36 cellular contexts compared by ENCODE assay signal in genomic region chr4:109216085-109216696, GRCh38.
"Had no signal": no experiment of that assay in that cellular context is flagged by ENCODE, and none has a peak within 500 bp of the region (broad histone marks: within the 10 kb centered on the region; RNA-seq: fewer than 3 reads in every experiment).

No MANE protein-coding gene starts in this region.

- H3K27ac Mint-ChIP-seq: activated CD4-positive, alpha-beta memory T cell treated with anti-CD3 and anti-CD28 coated beads for 36 hours; activated CD4-positive, alpha-beta T cell treated with anti-CD3 and anti-CD28 coated beads for 36 hours; activated CD4-positive, alpha-beta T cell treated with anti-CD3 and anti-CD28 coated beads, Interleukin-2, amount 10 ng/mL, durations not matched to agents 24 days and 14 days; activated CD8-positive, alpha-beta memory T cell treated with anti-CD3 and anti-CD28 coated beads, Interleukin-2, amount 10 ng/mL, durations not matched to agents 7 days and 5 days; activated CD8-positive, alpha-beta T cell treated with anti-CD3 and anti-CD28 coated beads, Interleukin-2, amount 10 ng/mL, durations not matched to agents 7 days and 5 days; activated naive CD4-positive, alpha-beta T cell treated with anti-CD3 and anti-CD28 coated beads for 36 hours; activated naive CD4-positive, alpha-beta T cell treated with anti-CD3 and anti-CD28 coated beads, Interleukin-2, amount 50 U/mL, for 24 hours; activated naive CD8-positive, alpha-beta T cell treated with anti-CD3 and anti-CD28 coated beads for 36 hours; activated naive CD8-positive, alpha-beta T cell treated with anti-CD3 and anti-CD28 coated beads, Interleukin-2, amount 50 U/mL, for 24 hours; activated T-helper 1 cell treated with anti-CD3 and anti-CD28 coated beads, Interleukin-12 subunit alpha, Interleukin-12 subunit beta, Interleukin-2, Interleukin-4 antibody, amounts not matched to agents 30 ng/mL and 10 ng/mL and 1 ng/mL, durations not matched to agents 14 hours and 24 hours and 36 hours; activated T-helper 2 cell treated with anti-CD3 and anti-CD28 coated beads, Interferon-gamma antibody, Interleukin-2, Interleukin-4, amounts not matched to agents 10 μg/mL and 5 μg/mL and 100 μg/mL, durations not matched to agents 14 hours and 24 hours and 36 hours; effector memory CD8-positive, alpha-beta T cell; T-helper 17 cell; T-helper 2 cell treated with Interferon-gamma antibody and Interleukin-4, amounts not matched to agents 5 μg/mL and 100 μg/mL, for 36 hours had no signal

- H3K36me3 Mint-ChIP-seq: activated CD4-positive, alpha-beta memory T cell treated with anti-CD3 and anti-CD28 coated beads for 36 hours; activated CD8-positive, alpha-beta memory T cell treated with anti-CD3 and anti-CD28 coated beads, Interleukin-2, amount 10 ng/mL, durations not matched to agents 7 days and 5 days; activated naive CD4-positive, alpha-beta T cell treated with anti-CD3 and anti-CD28 coated beads, Interleukin-2, amount 50 U/mL, for 24 hours; activated naive CD8-positive, alpha-beta T cell treated with anti-CD3 and anti-CD28 coated beads for 36 hours had no signal

- H3K4me3 Mint-ChIP-seq: activated CD4-positive, alpha-beta memory T cell treated with anti-CD3 and anti-CD28 coated beads for 36 hours; activated CD4-positive, alpha-beta T cell treated with anti-CD3 and anti-CD28 coated beads for 36 hours; activated CD4-positive, alpha-beta T cell treated with anti-CD3 and anti-CD28 coated beads, Interleukin-2, amount 10 ng/mL, durations not matched to agents 24 days and 14 days; activated CD8-positive, alpha-beta memory T cell treated with anti-CD3 and anti-CD28 coated beads, Interleukin-2, amount 10 ng/mL, durations not matched to agents 7 days and 5 days; activated CD8-positive, alpha-beta T cell treated with anti-CD3 and anti-CD28 coated beads, Interleukin-2, amount 10 ng/mL, durations not matched to agents 7 days and 5 days; activated naive CD4-positive, alpha-beta T cell treated with anti-CD3 and anti-CD28 coated beads for 36 hours; activated naive CD4-positive, alpha-beta T cell treated with anti-CD3 and anti-CD28 coated beads, Interleukin-2, amount 50 U/mL, for 24 hours; activated naive CD8-positive, alpha-beta T cell treated with anti-CD3 and anti-CD28 coated beads for 36 hours; activated naive CD8-positive, alpha-beta T cell treated with anti-CD3 and anti-CD28 coated beads, Interleukin-2, amount 50 U/mL, for 24 hours; activated T-helper 1 cell treated with anti-CD3 and anti-CD28 coated beads, Interleukin-12 subunit alpha, Interleukin-12 subunit beta, Interleukin-2, Interleukin-4 antibody, amounts not matched to agents 30 ng/mL and 10 ng/mL and 1 ng/mL, durations not matched to agents 14 hours and 24 hours and 36 hours; effector memory CD8-positive, alpha-beta T cell; T-helper 17 cell; T-helper 2 cell treated with Interferon-gamma antibody and Interleukin-4, amounts not matched to agents 5 μg/mL and 100 μg/mL, for 36 hours had no signal

- H3K27ac ChIP-seq: adrenal gland, body of pancreas, WERI-Rb-1 had no signal

- H3K27me3 ChIP-seq: adrenal gland, body of pancreas, gastrocnemius medialis, heart left ventricle had no signal

- DNase-seq: activated CD4-positive, alpha-beta memory T cell treated with anti-CD3 and anti-CD28 coated beads for 36 hours; activated CD4-positive, alpha-beta T cell treated with anti-CD3 and anti-CD28 coated beads for 36 hours; activated CD4-positive, alpha-beta T cell treated with anti-CD3 and anti-CD28 coated beads, Interleukin-2, amount 10 ng/mL, durations not matched to agents 24 days and 14 days; activated CD4-positive, CD25-positive, alpha-beta regulatory T cell; activated CD4-positive, CD25-positive, alpha-beta regulatory T cell treated with anti-CD3 and anti-CD28 coated beads, Interleukin-2, amount 50 U/mL, for 72 hours; activated CD8-positive, alpha-beta memory T cell treated with anti-CD3 and anti-CD28 coated beads, Interleukin-2, amount 10 ng/mL, durations not matched to agents 7 days and 5 days; activated CD8-positive, alpha-beta memory T cell treated with anti-CD3 and anti-CD28 coated beads, Interleukin-2, amount 50 U/mL, for 4 hours; activated CD8-positive, alpha-beta T cell treated with anti-CD3 and anti-CD28 coated beads, Interleukin-2, amount 10 ng/mL, durations not matched to agents 7 days and 5 days; activated effector memory CD4-positive, alpha-beta T cell treated with anti-CD3 and anti-CD28 coated beads, Interleukin-2, amount 50 U/mL, for 16 hours; activated naive CD4-positive, alpha-beta T cell treated with anti-CD3 and anti-CD28 coated beads for 36 hours; activated naive CD8-positive, alpha-beta T cell treated with anti-CD3 and anti-CD28 coated beads for 36 hours; activated naive CD8-positive, alpha-beta T cell treated with anti-CD3 and anti-CD28 coated beads, Interleukin-2, amount 50 U/mL, for 24 hours; activated T-cell treated with anti-CD3 and anti-CD28 coated beads, Interleukin-2, amount 50 U/mL, for 1 hour; activated T-cell treated with anti-CD3 and anti-CD28 coated beads, Interleukin-2, amount 50 U/mL, for 48 hours; adrenal gland; amygdala; aorta; body of pancreas; caudate nucleus; cortex of kidney; effector CD4-positive, alpha-beta T cell; effector memory CD8-positive, alpha-beta T cell; foreskin fibroblast; gastrocnemius medialis; glutamatergic neuron; heart left ventricle; T-helper 1 cell; T-helper 17 cell; T1000; WERI-Rb-1 had no signal

- H3K9me3 Mint-ChIP-seq: activated CD4-positive, alpha-beta memory T cell treated with anti-CD3 and anti-CD28 coated beads for 36 hours; activated CD4-positive, alpha-beta T cell treated with anti-CD3 and anti-CD28 coated beads, Interleukin-2, amount 10 ng/mL, durations not matched to agents 24 days and 14 days; activated naive CD4-positive, alpha-beta T cell treated with anti-CD3 and anti-CD28 coated beads for 36 hours; activated naive CD4-positive, alpha-beta T cell treated with anti-CD3 and anti-CD28 coated beads, Interleukin-2, amount 50 U/mL, for 24 hours; activated naive CD8-positive, alpha-beta T cell treated with anti-CD3 and anti-CD28 coated beads for 36 hours; activated naive CD8-positive, alpha-beta T cell treated with anti-CD3 and anti-CD28 coated beads, Interleukin-2, amount 50 U/mL, for 24 hours; activated T-helper 1 cell treated with anti-CD3 and anti-CD28 coated beads, Interleukin-12 subunit alpha, Interleukin-12 subunit beta, Interleukin-2, Interleukin-4 antibody, amounts not matched to agents 30 ng/mL and 10 ng/mL and 1 ng/mL, durations not matched to agents 14 hours and 24 hours and 36 hours; activated T-helper 2 cell treated with anti-CD3 and anti-CD28 coated beads, Interferon-gamma antibody, Interleukin-2, Interleukin-4, amounts not matched to agents 10 μg/mL and 5 μg/mL and 100 μg/mL, durations not matched to agents 14 hours and 24 hours and 36 hours; effector memory CD8-positive, alpha-beta T cell; T-helper 2 cell treated with Interferon-gamma antibody and Interleukin-4, amounts not matched to agents 5 μg/mL and 100 μg/mL, for 36 hours had no signal

- H3K4me1 ChIP-seq: adrenal gland, body of pancreas had no signal

- H3K9me3 ChIP-seq: adrenal gland, body of pancreas, gastrocnemius medialis, heart left ventricle had no signal

- FAIRE-seq: colon had no signal

- H3K4me3 ChIP-seq: adrenal gland, body of pancreas, gastrocnemius medialis, heart left ventricle had no signal

- ATAC-seq: activated CD4-positive, alpha-beta T cell treated with anti-CD3 and anti-CD28 coated beads for 36 hours; activated CD8-positive, alpha-beta memory T cell treated with anti-CD3 and anti-CD28 coated beads, Interleukin-2, amount 10 ng/mL, durations not matched to agents 7 days and 5 days; activated CD8-positive, alpha-beta T cell treated with anti-CD3 and anti-CD28 coated beads, Interleukin-2, amount 10 ng/mL, durations not matched to agents 7 days and 5 days; activated naive CD8-positive, alpha-beta T cell treated with anti-CD3 and anti-CD28 coated beads, Interleukin-2, amount 50 U/mL, for 24 hours; body of pancreas; effector memory CD8-positive, alpha-beta T cell; esophagus mucosa; gastrocnemius medialis; heart left ventricle; T-helper 17 cell had no signal

- H3K27me3 Mint-ChIP-seq: activated CD4-positive, alpha-beta T cell treated with anti-CD3 and anti-CD28 coated beads for 36 hours had no signal

- H3K36me3 ChIP-seq: adrenal gland, gastrocnemius medialis, heart left ventricle, WERI-Rb-1 had no signal

- H3K4me1 Mint-ChIP-seq: activated CD4-positive, alpha-beta T cell treated with anti-CD3 and anti-CD28 coated beads for 36 hours; activated CD4-positive, alpha-beta T cell treated with anti-CD3 and anti-CD28 coated beads, Interleukin-2, amount 10 ng/mL, durations not matched to agents 24 days and 14 days; activated CD8-positive, alpha-beta memory T cell treated with anti-CD3 and anti-CD28 coated beads, Interleukin-2, amount 10 ng/mL, durations not matched to agents 7 days and 5 days; activated naive CD4-positive, alpha-beta T cell treated with anti-CD3 and anti-CD28 coated beads, Interleukin-2, amount 50 U/mL, for 24 hours; activated naive CD8-positive, alpha-beta T cell treated with anti-CD3 and anti-CD28 coated beads for 36 hours; activated naive CD8-positive, alpha-beta T cell treated with anti-CD3 and anti-CD28 coated beads, Interleukin-2, amount 50 U/mL, for 24 hours; T-helper 17 cell had no signal
